Comparison of ENCODE assay signal across 15 cellular contexts in genomic region chr6:158892266-158892665, GRCh38.
DNase-seq lines count a peak whose midpoint lies in the region; ATAC-seq and TF ChIP-seq lines count a peak whose summit lies in the region.
"Had no signal": no experiment of that assay in that cellular context is flagged by ENCODE, and none has a peak within 500 bp of the region (broad histone marks: within the 10 kb centered on the region; RNA-seq: fewer than 3 reads in every experiment).

No MANE protein-coding gene starts in this region.

- H3K36me3 ChIP-seq in A673 (ENCODE audit: insufficient read depth, low read length, poor library complexity, severe bottlenecking) = no peaks in the 10 kb centered on the region
- H3K36me3 ChIP-seq in PC-9 (ENCODE audit: low read depth) = no peaks in the 10 kb centered on the region
- H3K36me3 ChIP-seq in tibial artery = no peaks in the 10 kb centered on the region
- H3K36me3 ChIP-seq: BE2C had no signal

- no peaks in the 10 kb centered on the region for H3K9me2 ChIP-seq in PC-9 (ENCODE audit: insufficient read depth)

- H3K9me3 ChIP-seq in A673 (ENCODE audit: low read depth, low read length, poor library complexity, severe bottlenecking) = no peaks in the 10 kb centered on the region
- no peaks in the 10 kb centered on the region for H3K9me3 ChIP-seq in PC-9 (ENCODE audit: insufficient read depth, low read depth)
- no peaks in the 10 kb centered on the region for H3K9me3 ChIP-seq in tibial artery
- H3K9me3 ChIP-seq: BE2C had no signal

- POLR2A ChIA-PET in A673 (lab: Charles Lee; ENCODE audit: low non-redundant PET) (no interaction called here), PC-9 (lab: Charles Lee; ENCODE audit: unreplicated experiment) (no interaction called here)

- CTCF ChIA-PET in A673 (lab: Charles Lee) = no interaction called here
- CTCF ChIA-PET in PC-9 (lab: Charles Lee) = no interaction called here

- H2AFZ ChIP-seq in PC-9 = no peak overlapping the region
- H2AFZ ChIP-seq: GM23248 had no signal

- peak; percentile 36 for DNase-seq in A673 (ENCODE audit: low spot score)
- peak; percentile 5 for DNase-seq in EL
- peak in 1 of 2 experiments; percentile 60 for DNase-seq in PC-9
- DNase-seq in amniotic epithelial cell (ENCODE audit: low read depth) = peak; percentile 6
- no peak for DNase-seq in SIG-M5 treated with dmso at 0.1 percent for 504 hours (lab: John Stamatoyannopoulos, UW; ENCODE audit: unreplicated experiment)
- DNase-seq in tibial artery = no peak
- DNase-seq: BE2C; CD4-positive, alpha-beta memory T cell; DMS79; GF-D8; GM23248 had no signal

- no peaks in the 10 kb centered on the region for H3K79me2 ChIP-seq in PC-9 (ENCODE audit: low read depth)

- intact Hi-C loops in A673 (cut with micrococcal nuclease; ENCODE audit: unreplicated experiment) (no loop called here), PC-9 (cut with micrococcal nuclease; ENCODE audit: unreplicated experiment) (no loop called here), tibial artery (cut with DNase I; ENCODE audit: low total_unique reads) (no loop called here)

- H3K27ac ChIP-seq in A673 (ENCODE audit: low read depth, low read length, poor library complexity, severe bottlenecking) = no peak overlapping the region
- 0 out of 2 replicates have a peak overlapping the region, but pooled peaks have one; percentile 2 for H3K27ac ChIP-seq in PC-9
- H3K27ac ChIP-seq in tibial artery = no peak overlapping the region
- H3K27ac ChIP-seq: C4-2B, GM23248, HL-60 had no signal

- TF ChIP-seq CTCF in A673 (conservative IDR thresholded peaks at IDR 0.05; ENCODE audit: low read depth, low read length) (no peak), PC-9 (conservative IDR thresholded peaks at IDR 0.05) (no peak), tibial artery (IDR thresholded peaks at IDR 0.05) (no peak)

- no peaks in the 10 kb centered on the region for H3K27me3 ChIP-seq in A673 (replicated peaks; ENCODE audit: insufficient read depth, low read depth, low read length, poor library complexity)
- H3K27me3 ChIP-seq in PC-9 (ENCODE audit: insufficient read depth, low read depth) = no peaks in the 10 kb centered on the region
- no peaks in the 10 kb centered on the region for H3K27me3 ChIP-seq in tibial artery
- H3K27me3 ChIP-seq: BE2C had no signal

- peaks cover 5% of the 10 kb centered on the region for H3K4me1 ChIP-seq in A673 (ENCODE audit: insufficient read depth, low read length, poor library complexity, severe bottlenecking)
- H3K4me1 ChIP-seq in PC-9 (replicated peaks; ENCODE audit: insufficient read depth) = peaks cover 39% of the 10 kb centered on the region
- no peaks in the 10 kb centered on the region for H3K4me1 ChIP-seq in tibial artery
- H3K4me1 ChIP-seq: BE2C had no signal

- BruUV-seq in A673 (replicated peaks; lab: Mats Ljungman, UMichigan) (no TSS peak), PC-9 (replicated peaks; lab: Mats Ljungman, UMichigan) (no TSS peak)

- no peak overlapping the region for H3K4me2 ChIP-seq in PC-9

- H3F3A ChIP-seq in PC-9 (ENCODE audit: insufficient read depth, low read depth) = peaks cover 12% of the 10 kb centered on the region; the same call in 1 of the 2 replicates

- H3K4me3 ChIP-seq in A673 (ENCODE audit: low read depth, low read length, poor library complexity, severe bottlenecking) (no peak overlapping the region), PC-9 (no peak overlapping the region), tibial artery (no peak overlapping the region)
- H3K4me3 ChIP-seq: GM23248 had no signal

- ATAC-seq in HG03520 (IDR thresholded peaks at IDR 0.05; ENCODE audit: unreplicated experiment) = no peak
- no peak for ATAC-seq in HG03439 (IDR thresholded peaks at IDR 0.05; ENCODE audit: unreplicated experiment)

- no peaks in the 10 kb centered on the region for H4K20me1 ChIP-seq in PC-9 (ENCODE audit: insufficient read depth)

Comparison
In these comparisons a context has a peak if more than half of its experiments do, and no peak if none do; other contexts are left out.
1. DNase-seq: peak in A673 (single experiment), EL (single experiment) and amniotic epithelial cell (single experiment); none in SIG-M5 treated with dmso at 0.1 percent for 504 hours (single experiment) and tibial artery (0 of 2).